In genomic region chr17:77212081-77212832, GRCh38 we compare ENCODE assay signal across 10 cellular contexts.
DNase-seq lines count a peak whose midpoint lies in the region; ATAC-seq, FAIRE-seq and TF ChIP-seq lines count a peak whose summit lies in the region.
"Had no signal": no experiment of that assay in that cellular context is flagged by ENCODE, and none has a peak within 500 bp of the region (broad histone marks: within the 10 kb centered on the region; RNA-seq: fewer than 3 reads in every experiment).

No MANE protein-coding gene starts in this region.

- H3K9me3 ChIP-seq in MM.1S (replicated peaks; ENCODE audit: insufficient read depth, low read length) = no peaks in the 10 kb centered on the region
- H3K9me3 ChIP-seq in small intestine (ENCODE audit: control insufficient read depth, low read depth) = no peaks in the 10 kb centered on the region
- no peaks in the 10 kb centered on the region for H3K9me3 ChIP-seq in PC-3 (ENCODE audit: low read length)
- H3K9me3 ChIP-seq in heart left ventricle = no peaks in the 10 kb centered on the region
- no peaks in the 10 kb centered on the region for H3K9me3 ChIP-seq in psoas muscle
- H3K9me3 ChIP-seq: SJSA1 had no signal

- H3K4me2 ChIP-seq in MM.1S (ENCODE audit: low read depth, low read length) (peak overlapping the region; percentile 90), PC-3 (ENCODE audit: low read length) (no peak overlapping the region)

- H3K4me3 ChIP-seq in MM.1S (ENCODE audit: low read length) = peak overlapping the region; percentile 2; the same call in 1 of the 2 replicates
- H3K4me3 ChIP-seq in small intestine (ENCODE audit: low read depth in 1 of 2, low read length in 2 of 2) = no peak overlapping the region
- no peak overlapping the region for H3K4me3 ChIP-seq in PC-3 (ENCODE audit: low read length)
- no peak overlapping the region for H3K4me3 ChIP-seq in heart left ventricle
- H3K4me3 ChIP-seq in psoas muscle = no peak overlapping the region
- H3K4me3 ChIP-seq: SJSA1 had no signal

- peak overlapping the region; percentile 66 for H3K9ac ChIP-seq in MM.1S (ENCODE audit: low read length)
- H3K9ac ChIP-seq in PC-3 (ENCODE audit: low read length) = no peak overlapping the region

- BruUV-seq in PC-3 (replicated peaks; lab: Mats Ljungman, UMichigan) = no TSS peak

- H3K79me2 ChIP-seq in MM.1S (ENCODE audit: low read length) = peaks cover 62% of the 10 kb centered on the region
- no peaks in the 10 kb centered on the region for H3K79me2 ChIP-seq in PC-3 (ENCODE audit: low read length)

- CTCF ChIA-PET in PC-3 (lab: Charles Lee) = no interaction called here

- no peak for TF ChIP-seq POLR2A in heart left ventricle (IDR thresholded peaks at IDR 0.05)

- no peaks in the 10 kb centered on the region for H3K9me2 ChIP-seq in MM.1S (replicated peaks; ENCODE audit: insufficient read depth, low read length)
- no peaks in the 10 kb centered on the region for H3K9me2 ChIP-seq in PC-3 (replicated peaks; ENCODE audit: low read length)

- ATAC-seq in GM21515 (IDR thresholded peaks at IDR 0.05; ENCODE audit: unreplicated experiment) (peak; percentile 78), PC-3 (no peak), heart left ventricle (no peak), psoas muscle (no peak)

- 81 to 91% (median 90%) methylated on average over 21 of the region's 21 CpGs for WGBS in small intestine, 3 donors
- 83 to 86% (median 84%) methylated on average over 21 of the region's 21 CpGs for WGBS in heart left ventricle, 4 donors
- 82 to 89% (median 87%) methylated on average over 21 of the region's 21 CpGs for WGBS in psoas muscle, 3 donors

- peaks cover 59% of the 10 kb centered on the region for H3F3A ChIP-seq in MM.1S (ENCODE audit: insufficient read depth, low read length)
- H3F3A ChIP-seq in PC-3 (ENCODE audit: low read length, unreplicated experiment) = no peaks in the 10 kb centered on the region

- no peaks in the 10 kb centered on the region for H3K27me3 ChIP-seq in MM.1S (replicated peaks; ENCODE audit: insufficient read depth, low read length)
- no peaks in the 10 kb centered on the region for H3K27me3 ChIP-seq in layer of hippocampus (ENCODE audit: control insufficient read depth, insufficient read depth, low read length)
- H3K27me3 ChIP-seq in small intestine (ENCODE audit: control insufficient read depth in 2 of 2, insufficient read depth in 2 of 2, low read length in 2 of 2) = no peaks in the 10 kb centered on the region
- no peaks in the 10 kb centered on the region for H3K27me3 ChIP-seq in PC-3 (ENCODE audit: low read length)
- H3K27me3 ChIP-seq in heart left ventricle = no peaks in the 10 kb centered on the region
- no peaks in the 10 kb centered on the region for H3K27me3 ChIP-seq in psoas muscle (ENCODE audit: insufficient read depth in 3 of 3, low read length in 2 of 3)
- H3K27me3 ChIP-seq: SJSA1 had no signal

- H4K20me1 ChIP-seq in MM.1S (ENCODE audit: insufficient read depth, low read length) (no peaks in the 10 kb centered on the region), PC-3 (ENCODE audit: low read length) (no peaks in the 10 kb centered on the region)

- FAIRE-seq in small intestine (lab: Jason Lieb, UNC) = no peak

- intact Hi-C loops in PC-3 (cut with micrococcal nuclease) = no loop called here
- intact Hi-C loops in heart left ventricle (cut with DNase I) = loop anchor here in 7 of 10 donors (2.0 to 10.0 kb wide), 4 partner anchors 65 to 117 kb away; no protein-coding TSS in a partner anchor
- intact Hi-C loops in psoas muscle (cut with DNase I) = loop anchor here in 1 of 2 donors (5.0 kb wide), 1 partner anchor 115 kb away; no protein-coding TSS in a partner anchor

- peak overlapping the region; percentile 98 for H3K27ac ChIP-seq in MM.1S (ENCODE audit: low read length)
- peak overlapping the region; percentile 89 for H3K27ac ChIP-seq in layer of hippocampus (ENCODE audit: low read depth, low read length)
- peak overlapping the region in 1 of 2 donors; percentile 28 for H3K27ac ChIP-seq in small intestine (ENCODE audit: low read depth in 1 of 2, low read length in 1 of 2)
- H3K27ac ChIP-seq in PC-3 (ENCODE audit: low read length) = no peak overlapping the region
- H3K27ac ChIP-seq in heart left ventricle = peak overlapping the region in 6 of 12 donors; percentile 2 to 64 (median 34)
- H3K27ac ChIP-seq in psoas muscle = no peak overlapping the region
- H3K27ac ChIP-seq: SJSA1 had no signal

- peak; percentile 90 for DNase-seq in GM10266 (ENCODE audit: extremely low spot score)
- peak; percentile 93 for DNase-seq in MM.1S
- DNase-seq in small intestine = no peak
- no peak for DNase-seq in PC-3
- no peak for DNase-seq in heart left ventricle
- DNase-seq in psoas muscle = no peak
- DNase-seq: activated naive CD4-positive, alpha-beta T cell treated with anti-CD3 and anti-CD28 coated beads, Interleukin-2, amount 10 ng/mL, durations not matched to agents 7 days and 5 days had no signal

- peaks cover 45% of the 10 kb centered on the region for H3K36me3 ChIP-seq in MM.1S (replicated peaks; ENCODE audit: insufficient read depth, low read length)
- H3K36me3 ChIP-seq in small intestine (ENCODE audit: control insufficient read depth in 2 of 2, insufficient read depth in 2 of 2, low read length in 2 of 2) = peaks cover 16 to 25% of the 10 kb centered on the region in 2 donors
- peaks cover 82% of the 10 kb centered on the region for H3K36me3 ChIP-seq in PC-3 (ENCODE audit: low read depth, low read length)
- H3K36me3 ChIP-seq in heart left ventricle = peaks cover 0 to 94% (median 85%) of the 10 kb centered on the region in 9 donors
- H3K36me3 ChIP-seq in psoas muscle (ENCODE audit: insufficient read depth in 1 of 2, low read depth in 1 of 2) = peaks cover 6 to 76% of the 10 kb centered on the region in 2 donors

- TF ChIP-seq CTCF in GM10266 (IDR thresholded peaks at IDR 0.05; ENCODE audit: control insufficient read depth, insufficient read depth, low read depth, missing control alignments) = no peak
- no peak for TF ChIP-seq CTCF in MM.1S (IDR thresholded peaks at IDR 0.05; ENCODE audit: low read length)
- TF ChIP-seq CTCF in PC-3 (conservative IDR thresholded peaks at IDR 0.05; ENCODE audit: low read depth, low read length) = no peak
- no peak for TF ChIP-seq CTCF in heart left ventricle (IDR thresholded peaks at IDR 0.05)
- no peak for TF ChIP-seq CTCF in psoas muscle (IDR thresholded peaks at IDR 0.05)

- H3K4me1 ChIP-seq in MM.1S (ENCODE audit: low read length) (peaks cover 78% of the 10 kb centered on the region), small intestine (ENCODE audit: control insufficient read depth in 2 of 2, insufficient read depth in 1 of 2, low read depth in 1 of 2, low read length in 1 of 2) (no peaks in the 10 kb centered on the region), PC-3 (ENCODE audit: insufficient read depth, low read length) (no peaks in the 10 kb centered on the region), heart left ventricle (peaks cover 4 to 63% (median 31%) of the 10 kb centered on the region in 12 donors), psoas muscle (peaks cover 48% of the 10 kb centered on the region)

- no peak overlapping the region for H2AFZ ChIP-seq in MM.1S (ENCODE audit: low read length)
- no peak overlapping the region for H2AFZ ChIP-seq in PC-3 (ENCODE audit: low read length)

- POLR2A ChIA-PET in PC-3 (lab: Charles Lee; ENCODE audit: unreplicated experiment) = no interaction called here

Comparison
In these comparisons a context has a peak if more than half of its experiments do, and no peak if none do; other contexts are left out.
1. DNase-seq: peak in GM10266 (single experiment) and MM.1S (single experiment); none in small intestine (single experiment), PC-3 (single experiment), heart left ventricle (0 of 5) and psoas muscle (0 of 2).
2. H3K27ac ChIP-seq: peak in MM.1S (single experiment) and layer of hippocampus (single experiment); none in PC-3 (single experiment) and psoas muscle (single experiment).